Comparison of ENCODE assay signal across 10 cellular contexts in the genomic region with DNA sequence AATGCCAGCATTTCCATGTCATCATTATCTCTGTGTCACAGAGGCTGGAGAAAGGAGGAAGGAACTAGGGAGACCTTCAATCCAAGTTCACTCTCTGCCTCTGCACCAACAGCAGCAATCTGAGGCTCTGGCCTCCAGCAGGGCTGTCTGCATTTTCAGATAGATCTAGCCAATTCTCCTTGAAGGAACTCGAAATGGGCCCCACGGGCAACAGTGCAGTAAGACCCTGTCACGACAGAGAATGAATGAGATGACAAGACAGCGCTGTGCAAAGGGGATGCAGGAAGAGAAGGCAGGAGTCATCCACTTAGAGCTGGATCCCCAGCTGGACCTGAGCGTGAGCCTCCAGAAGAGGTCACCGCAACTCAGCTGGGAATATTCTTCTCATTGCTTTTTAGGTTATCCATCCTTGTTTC.
DNase-seq lines count a peak whose midpoint lies in the region; ATAC-seq, FAIRE-seq and TF ChIP-seq lines count a peak whose summit lies in the region.
"Had no signal": no experiment of that assay in that cellular context is flagged by ENCODE, and none has a peak within 500 bp of the region (broad histone marks: within the 10 kb centered on the region; RNA-seq: fewer than 3 reads in every experiment).

No MANE protein-coding gene starts in this region.

- H3K4me1 ChIP-seq in foreskin keratinocyte (no peaks in the 10 kb centered on the region), pancreas (peaks cover 36 to 66% (median 49%) of the 10 kb centered on the region in 3 donors)

- no peak for FAIRE-seq in pancreas (lab: Jason Lieb, UNC)
- no peak for FAIRE-seq in D721Med (lab: Jason Lieb, UNC)

- POLR2A ChIA-PET in activated CD8-positive, alpha-beta T cell treated with anti-CD3 and anti-CD28 coated beads, Interleukin-2, amount 10 ng/mL, durations not matched to agents 7 days and 5 days (lab: Charles Lee), result interaction anchor here (0.6 kb wide), 1 partner anchor 44 kb away, joined by 3 read pairs; no protein-coding TSS in a partner anchor

- H3K36me3 Mint-ChIP-seq in activated CD8-positive, alpha-beta T cell treated with anti-CD3 and anti-CD28 coated beads, Interleukin-2, amount 10 ng/mL, durations not matched to agents 7 days and 5 days (ENCODE audit: low read depth), result no peaks in the 10 kb centered on the region
- H3K36me3 Mint-ChIP-seq: activated naive CD4-positive, alpha-beta T cell treated with anti-CD3 and anti-CD28 coated beads, Interleukin-2, amount 10 ng/mL, durations not matched to agents 7 days and 5 days had no signal

- H3K4me3 ChIP-seq in pancreas, result no peak overlapping the region

- H3K27me3 ChIP-seq in foreskin keratinocyte, result peaks cover 3% of the 10 kb centered on the region
- no peaks in the 10 kb centered on the region for H3K27me3 ChIP-seq in pancreas

- H3K27ac Mint-ChIP-seq in activated CD8-positive, alpha-beta T cell treated with anti-CD3 and anti-CD28 coated beads, Interleukin-2, amount 10 ng/mL, durations not matched to agents 7 days and 5 days, result no peak overlapping the region
- H3K27ac Mint-ChIP-seq: activated naive CD4-positive, alpha-beta T cell treated with anti-CD3 and anti-CD28 coated beads, Interleukin-2, amount 10 ng/mL, durations not matched to agents 7 days and 5 days had no signal

- H3K4me1 Mint-ChIP-seq in activated CD8-positive, alpha-beta T cell treated with anti-CD3 and anti-CD28 coated beads, Interleukin-2, amount 10 ng/mL, durations not matched to agents 7 days and 5 days (ENCODE audit: low read depth), result no peaks in the 10 kb centered on the region
- H3K4me1 Mint-ChIP-seq: activated naive CD4-positive, alpha-beta T cell treated with anti-CD3 and anti-CD28 coated beads, Interleukin-2, amount 10 ng/mL, durations not matched to agents 7 days and 5 days had no signal

- intact Hi-C loops in pancreas (cut with DNase I), result no loop called here

- CTCF ChIA-PET in activated CD8-positive, alpha-beta T cell treated with anti-CD3 and anti-CD28 coated beads, Interleukin-2, amount 10 ng/mL, durations not matched to agents 7 days and 5 days (lab: Charles Lee), result no interaction called here

- H3K4me3 Mint-ChIP-seq in activated CD8-positive, alpha-beta T cell treated with anti-CD3 and anti-CD28 coated beads, Interleukin-2, amount 10 ng/mL, durations not matched to agents 7 days and 5 days, result no peak overlapping the region
- H3K4me3 Mint-ChIP-seq: activated naive CD4-positive, alpha-beta T cell treated with anti-CD3 and anti-CD28 coated beads, Interleukin-2, amount 10 ng/mL, durations not matched to agents 7 days and 5 days had no signal

- peak; percentile 27 for DNase-seq in ELF-1 (ENCODE audit: low read depth, low spot score)
- DNase-seq in SW480 (ENCODE audit: low spot score), result peak; percentile 17
- DNase-seq in foreskin keratinocyte, result no peak
- peak in 1 of 6 donors; percentile 24 for DNase-seq in pancreas
- no peak for DNase-seq in NCI-H1694 (lab: John Stamatoyannopoulos, UW)
- no peak for DNase-seq in activated CD8-positive, alpha-beta T cell treated with anti-CD3 and anti-CD28 coated beads, Interleukin-2, amount 10 ng/mL, durations not matched to agents 7 days and 5 days
- no peak for DNase-seq in NCI-H524 (lab: John Stamatoyannopoulos, UW)
- DNase-seq in D721Med (ENCODE audit: insufficient read length, low spot score), result no peak
- DNase-seq: activated naive CD4-positive, alpha-beta T cell treated with anti-CD3 and anti-CD28 coated beads, Interleukin-2, amount 10 ng/mL, durations not matched to agents 7 days and 5 days; stimulated activated naive CD4-positive, alpha-beta T cell treated with Interleukin-2 at 50 U/mL for 16 hours had no signal

- H3K27ac ChIP-seq in foreskin keratinocyte (no peak overlapping the region), pancreas (peak overlapping the region in 3 of 4 donors; percentile 44 to 90 (median 86))

- H3K36me3 ChIP-seq in pancreas, result no peaks in the 10 kb centered on the region

- H3K9me3 Mint-ChIP-seq in activated CD8-positive, alpha-beta T cell treated with anti-CD3 and anti-CD28 coated beads, Interleukin-2, amount 10 ng/mL, durations not matched to agents 7 days and 5 days (ENCODE audit: insufficient read depth), result no peaks in the 10 kb centered on the region
- H3K9me3 Mint-ChIP-seq: activated naive CD4-positive, alpha-beta T cell treated with anti-CD3 and anti-CD28 coated beads, Interleukin-2, amount 10 ng/mL, durations not matched to agents 7 days and 5 days had no signal

- peaks cover 13% of the 10 kb centered on the region for H3K27me3 Mint-ChIP-seq in activated CD8-positive, alpha-beta T cell treated with anti-CD3 and anti-CD28 coated beads, Interleukin-2, amount 10 ng/mL, durations not matched to agents 7 days and 5 days (ENCODE audit: low read depth)

- H3K9me3 ChIP-seq in pancreas, result no peaks in the 10 kb centered on the region

- ATAC-seq in foreskin keratinocyte (no peak), pancreas (peak; percentile 2 to 28 (median 16))
- ATAC-seq in activated CD8-positive, alpha-beta T cell treated with anti-CD3 and anti-CD28 coated beads, Interleukin-2, amount 10 ng/mL, durations not matched to agents 7 days and 5 days, result no peak

- 16% methylated on average over 6 of the region's 6 CpGs for WGBS in pancreas, 2 donors

- TF ChIP-seq CTCF in foreskin keratinocyte (conservative IDR thresholded peaks at IDR 0.05) (peak; percentile 47), pancreas (IDR thresholded peaks at IDR 0.05) (no peak), D721Med (IDR thresholded peaks at IDR 0.05; ENCODE audit: insufficient read depth, missing control alignments) (no peak)

Comparison
In these comparisons a context has a peak if more than half of its experiments do, and no peak if none do; other contexts are left out.
1. DNase-seq: peak in ELF-1 (single experiment) and SW480 (single experiment); none in foreskin keratinocyte (0 of 2), NCI-H1694 (single experiment), activated CD8-positive, alpha-beta T cell treated with anti-CD3 and anti-CD28 coated beads, Interleukin-2, amount 10 ng/mL, durations not matched to agents 7 days and 5 days (single experiment), NCI-H524 (0 of 2) and D721Med (single experiment).
2. ATAC-seq: peak in pancreas (4 of 4); none in foreskin keratinocyte (single experiment) and activated CD8-positive, alpha-beta T cell treated with anti-CD3 and anti-CD28 coated beads, Interleukin-2, amount 10 ng/mL, durations not matched to agents 7 days and 5 days (single experiment).